Comparison of ENCODE assay signal across 9 cellular contexts in genomic region chr11:2525941-2526807, GRCh38.
A peak's percentile ranks its signal among the peaks of the same experiment; 100 is the strongest.
DNase-seq lines count a peak whose midpoint lies in the region; ATAC-seq and TF ChIP-seq lines count a peak whose summit lies in the region.
"Had no signal": no experiment of that assay in that cellular context is flagged by ENCODE, and none has a peak within 500 bp of the region (broad histone marks: within the 10 kb centered on the region; RNA-seq: fewer than 3 reads in every experiment).

No MANE protein-coding gene starts in this region.

- intact Hi-C loops in CD14-positive monocyte (cut with micrococcal nuclease), result loop anchor here (5.0 to 10.0 kb wide), 2 partner anchors 44 to 331 kb away; no protein-coding TSS in a partner anchor
- intact Hi-C loops in dendritic cell treated with granulocyte-macrophage colony-stimulating factor and Interleukin-4, amounts not matched to agents 40 ng/mL and 50 ng/mL, for 4 days (cut with micrococcal nuclease), result loop anchor here (2.0 to 10.0 kb wide), 3 partner anchors 45 to 331 kb away; partner anchors contain the start of gene KCNQ1

- H3K9me3 Mint-ChIP-seq in CD14-positive monocyte, result no peaks in the 10 kb centered on the region
- H3K9me3 Mint-ChIP-seq in dendritic cell treated with granulocyte-macrophage colony-stimulating factor and Interleukin-4, amounts not matched to agents 40 ng/mL and 50 ng/mL, for 4 days, result no peaks in the 10 kb centered on the region
- H3K9me3 Mint-ChIP-seq in nephron progenitor cell, result no peaks in the 10 kb centered on the region

- no peak for ATAC-seq in GM18873 (IDR thresholded peaks at IDR 0.05; ENCODE audit: low FRiP score, unreplicated experiment)
- ATAC-seq in GM21717 (IDR thresholded peaks at IDR 0.05; ENCODE audit: unreplicated experiment), result no peak

- peaks cover 43% of the 10 kb centered on the region for H3K4me1 Mint-ChIP-seq in CD14-positive monocyte
- H3K4me1 Mint-ChIP-seq in dendritic cell treated with granulocyte-macrophage colony-stimulating factor and Interleukin-4, amounts not matched to agents 40 ng/mL and 50 ng/mL, for 4 days (ENCODE audit: low read depth), result peaks cover 60% of the 10 kb centered on the region
- peaks cover 19% of the 10 kb centered on the region for H3K4me1 Mint-ChIP-seq in nephron progenitor cell

- H3K4me3 Mint-ChIP-seq in CD14-positive monocyte, result peak overlapping the region; percentile 66 to 80
- H3K4me3 Mint-ChIP-seq in dendritic cell treated with granulocyte-macrophage colony-stimulating factor and Interleukin-4, amounts not matched to agents 40 ng/mL and 50 ng/mL, for 4 days, result peak overlapping the region; percentile 71
- H3K4me3 Mint-ChIP-seq in nephron progenitor cell, result no peak overlapping the region

- DNase-seq in CD14-positive monocyte (ENCODE audit: low spot score) (peak; percentile 33), NCI-H2029 treated with DMSO at 0.1 percent for 48 hours (lab: John Stamatoyannopoulos, UW) (peak; percentile 24), nephron progenitor cell (peak; percentile 1), kidney tubule cell (ENCODE audit: low spot score) (no peak), GM19240 (ENCODE audit: insufficient read length, low spot score) (no peak)
- DNase-seq: DND-41 had no signal

- no peak for TF ChIP-seq CTCF in CD14-positive monocyte (IDR thresholded peaks at IDR 0.05)
- TF ChIP-seq CTCF in nephron progenitor cell (IDR thresholded peaks at IDR 0.05), result no peak

- H3K27ac Mint-ChIP-seq in CD14-positive monocyte (peak overlapping the region in 6 of 7 donors; percentile 69 to 91 (median 85)), nephron progenitor cell (no peak overlapping the region)
- peak overlapping the region; percentile 92 for H3K27ac Mint-ChIP-seq in dendritic cell treated with granulocyte-macrophage colony-stimulating factor and Interleukin-4, amounts not matched to agents 40 ng/mL and 50 ng/mL, for 4 days

- H3K36me3 Mint-ChIP-seq in CD14-positive monocyte (peaks cover 49 to 69% of the 10 kb centered on the region in 2 donors), nephron progenitor cell (ENCODE audit: low read depth) (no peaks in the 10 kb centered on the region)
- H3K36me3 Mint-ChIP-seq in dendritic cell treated with granulocyte-macrophage colony-stimulating factor and Interleukin-4, amounts not matched to agents 40 ng/mL and 50 ng/mL, for 4 days (ENCODE audit: low read depth), result peaks cover 51% of the 10 kb centered on the region

- H3K27me3 Mint-ChIP-seq in CD14-positive monocyte (ENCODE audit: low read depth in 3 of 3), result peaks cover 0 to 2% (median 2%) of the 10 kb centered on the region in 3 donors
- no peaks in the 10 kb centered on the region for H3K27me3 Mint-ChIP-seq in dendritic cell treated with granulocyte-macrophage colony-stimulating factor and Interleukin-4, amounts not matched to agents 40 ng/mL and 50 ng/mL, for 4 days
- peaks cover 38% of the 10 kb centered on the region for H3K27me3 Mint-ChIP-seq in nephron progenitor cell (ENCODE audit: low read depth, poor library complexity)

Comparison
In these comparisons a context has a peak if more than half of its experiments do, and no peak if none do; other contexts are left out.
1. DNase-seq: peak in CD14-positive monocyte (single experiment), NCI-H2029 treated with DMSO at 0.1 percent for 48 hours (single experiment) and nephron progenitor cell (single experiment); none in kidney tubule cell (single experiment) and GM19240 (single experiment).